Comparison of ENCODE assay signal across 1 cellular context in the genomic region with DNA sequence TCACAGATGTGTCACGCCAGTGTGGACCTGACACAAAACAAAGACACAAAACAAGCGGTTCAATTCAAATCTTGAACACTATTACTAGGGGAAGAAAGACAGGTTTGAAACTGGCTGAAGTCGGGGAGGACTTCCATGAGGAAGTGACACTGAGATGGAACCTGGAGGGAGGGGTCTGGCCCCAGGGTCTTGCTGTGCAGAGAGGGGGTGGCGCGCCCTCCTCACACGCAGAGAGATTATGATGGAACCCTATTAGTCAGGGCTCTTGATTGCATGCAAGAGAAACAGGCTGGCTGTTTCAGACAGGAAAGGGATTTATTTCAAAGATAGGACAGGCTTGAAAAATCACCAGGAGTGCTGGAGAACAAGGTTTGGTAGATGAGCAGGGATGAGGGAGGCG.
TF ChIP-seq lines count a peak whose summit lies in the region.

No MANE protein-coding gene starts in this region.

TF ChIP-seq in H1, 55 proteins besides CTCF, POLR2A, EP300 and RAD21:
- no peak for TF ChIP-seq EGR1 (IDR thresholded peaks at IDR 0.05; ENCODE audit: borderline replicate concordance, low read depth, low read length)
- no peak for TF ChIP-seq RBBP5 (IDR thresholded peaks at IDR 0.05; ENCODE audit: borderline replicate concordance, low read depth, low read length)
- TF ChIP-seq SIX5 (IDR thresholded peaks at IDR 0.05; ENCODE audit: low read depth, low read length) = no peak
- TF ChIP-seq FOSL1 (IDR thresholded peaks at IDR 0.05; ENCODE audit: insufficient read depth, low read depth, low read length) = no peak
- no peak for TF ChIP-seq KDM5A (IDR thresholded peaks at IDR 0.05; ENCODE audit: low read length)
- TF ChIP-seq NANOG (IDR thresholded peaks at IDR 0.05; ENCODE audit: insufficient read depth, low read depth, low read length, poor library complexity, severe bottlenecking) = no peak
- no peak for TF ChIP-seq SUZ12 (IDR thresholded peaks at IDR 0.05; ENCODE audit: low read length)
- no peak for TF ChIP-seq TBP (IDR thresholded peaks at IDR 0.05; ENCODE audit: low read depth, low read length)
- no peak for TF ChIP-seq MAX (IDR thresholded peaks at IDR 0.05)
- no peak for TF ChIP-seq SP1 (IDR thresholded peaks at IDR 0.05; ENCODE audit: low read depth, low read length)
- no peak for TF ChIP-seq BRCA1 (IDR thresholded peaks at IDR 0.05; ENCODE audit: low read depth, low read length)
- TF ChIP-seq, protein P1, sequence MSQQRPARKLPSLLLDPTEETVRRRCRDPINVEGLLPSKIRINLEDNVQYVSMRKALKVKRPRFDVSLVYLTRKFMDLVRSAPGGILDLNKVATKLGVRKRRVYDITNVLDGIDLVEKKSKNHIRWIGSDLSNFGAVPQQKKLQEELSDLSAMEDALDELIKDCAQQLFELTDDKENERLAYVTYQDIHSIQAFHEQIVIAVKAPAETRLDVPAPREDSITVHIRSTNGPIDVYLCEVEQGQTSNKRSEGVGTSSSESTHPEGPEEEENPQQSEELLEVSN (IDR thresholded peaks at IDR 0.05) = no peak
- TF ChIP-seq KDM1A (IDR thresholded peaks at IDR 0.05; ENCODE audit: borderline replicate concordance, low read length) = no peak
- no peak for TF ChIP-seq SAP30 (IDR thresholded peaks at IDR 0.05; ENCODE audit: insufficient read depth, insufficient replicate concordance, low read length)
- TF ChIP-seq MAFK (IDR thresholded peaks at IDR 0.05; ENCODE audit: low read depth, low read length) = no peak
- TF ChIP-seq JUN (IDR thresholded peaks at IDR 0.05; ENCODE audit: low read depth, low read length) = no peak
